In genomic region chr5:1523480-1523792, GRCh38 we compare ENCODE assay signal across 8 cellular contexts. TPM values are rescaled to one million over a fixed set of nuclear protein-coding genes. Genes with fewer than 3 reads are reported as not detected.
DNase-seq lines count a peak whose midpoint lies in the region; ATAC-seq and TF ChIP-seq lines count a peak whose summit lies in the region.

No MANE protein-coding gene starts in this region.

- TF ChIP-seq CTCF in astrocyte of the spinal cord (IDR thresholded peaks at IDR 0.05; ENCODE audit: low read depth, low read length) (no peak), lower lobe of right lung (IDR thresholded peaks at IDR 0.05) (no peak), GM20000 (IDR thresholded peaks at IDR 0.05; ENCODE audit: extremely low read depth, missing control alignments) (no peak)

- peak; percentile 30 for ATAC-seq in GM19467 (IDR thresholded peaks at IDR 0.05; ENCODE audit: unreplicated experiment)
- peak; percentile 20 for ATAC-seq in HG03469 (IDR thresholded peaks at IDR 0.05; ENCODE audit: unreplicated experiment)
- peak in 1 of 2 donors; percentile 5 for ATAC-seq in lower lobe of right lung

- H3K27ac ChIP-seq in lower lobe of right lung: peak overlapping the region; percentile 84

- no peaks in the 10 kb centered on the region for H3K27me3 ChIP-seq in lower lobe of right lung (ENCODE audit: low read depth)

- H3K4me1 ChIP-seq in lower lobe of right lung: peaks cover 29% of the 10 kb centered on the region

- no peaks in the 10 kb centered on the region for H3K9me3 ChIP-seq in lower lobe of right lung

- in situ Hi-C loops in astrocyte of the spinal cord (cut with HindIII; ENCODE audit: low sequenced_read_pairs): no loop called here

- H3K36me3 ChIP-seq in lower lobe of right lung: peaks cover 33% of the 10 kb centered on the region

- intact Hi-C loops in lower lobe of right lung (cut with DNase I): no loop called here

- H3K4me3 ChIP-seq in astrocyte of the spinal cord (ENCODE audit: low read depth, low read length) (peak overlapping the region; percentile 64), lower lobe of right lung (peak overlapping the region; percentile 68)

- peak; percentile 81 for DNase-seq in COLO668 (lab: John Stamatoyannopoulos, UW; ENCODE audit: unreplicated experiment)
- DNase-seq in astrocyte of the spinal cord (ENCODE audit: low read depth, low spot score): no peak
- DNase-seq in lower lobe of right lung: peak; percentile 54
- no peak for DNase-seq in GM20000 (ENCODE audit: low spot score)
- no peak for DNase-seq in activated CD8-positive, alpha-beta memory T cell treated with anti-CD3 and anti-CD28 coated beads, Interleukin-2, amount 50 U/mL, for 48 hours
- DNase-seq in inferior parietal cortex (ENCODE audit: extremely low spot score): no peak

RNA-seq across cellular contexts. Expression of gene LPCAT1, which starts 0.3 kb away (rescaled TPM):
- total RNA-seq in lower lobe of right lung: 475 TPM

Comparison
In these comparisons a context has a peak if more than half of its experiments do, and no peak if none do; other contexts are left out.
1. DNase-seq: peak in COLO668 (single experiment) and lower lobe of right lung (single experiment); none in astrocyte of the spinal cord (single experiment), GM20000 (single experiment), activated CD8-positive, alpha-beta memory T cell treated with anti-CD3 and anti-CD28 coated beads, Interleukin-2, amount 50 U/mL, for 48 hours (single experiment) and inferior parietal cortex (single experiment).